In the genomic region with DNA sequence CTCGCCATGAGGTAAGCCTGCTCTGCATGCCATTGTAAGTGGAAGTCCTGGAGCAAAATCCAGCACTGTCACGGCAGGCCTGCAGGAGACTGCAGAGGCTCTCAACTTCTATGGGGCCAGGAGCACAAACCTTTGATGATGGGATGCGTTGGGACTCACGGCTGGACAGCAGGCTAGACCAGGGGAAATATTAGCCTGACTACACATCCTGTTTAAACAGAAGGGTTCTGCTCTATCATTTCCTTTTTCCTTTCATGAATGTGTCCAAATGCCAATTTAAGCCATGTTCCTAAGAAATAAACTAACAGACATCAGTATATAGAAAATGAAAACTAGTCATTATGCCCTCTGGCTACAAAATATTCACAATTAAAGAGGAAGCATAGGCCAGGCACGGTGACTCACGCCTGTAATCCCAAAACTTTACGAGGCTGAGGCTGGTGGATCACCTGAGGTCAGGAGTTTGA, we compare ENCODE assay signal across 19 cellular contexts. TPM values are rescaled to one million over a fixed set of nuclear protein-coding genes. Genes with fewer than 3 reads are reported as not detected.
DNase-seq lines count a peak whose midpoint lies in the region; ATAC-seq and TF ChIP-seq lines count a peak whose summit lies in the region.
"Had no signal": no experiment of that assay in that cellular context is flagged by ENCODE, and none has a peak within 500 bp of the region (broad histone marks: within the 10 kb centered on the region; RNA-seq: fewer than 3 reads in every experiment).

No MANE protein-coding gene starts in this region.

- no peaks in the 10 kb centered on the region for H3K4me1 ChIP-seq in effector memory CD4-positive, alpha-beta T cell (ENCODE audit: control insufficient read depth, insufficient read depth, low read length, poor library complexity, severe bottlenecking)

- no peak overlapping the region for H3K4me3 ChIP-seq in fibroblast of villous mesenchyme (ENCODE audit: low read depth, low read length)
- H3K4me3 ChIP-seq in effector memory CD4-positive, alpha-beta T cell (ENCODE audit: insufficient read depth, low read depth, low read length, poor library complexity, severe bottlenecking) = no peak overlapping the region

- TF ChIP-seq CTCF in RWPE1 (conservative IDR thresholded peaks at IDR 0.05; ENCODE audit: low read depth) = no peak
- no peak for TF ChIP-seq CTCF in fibroblast of villous mesenchyme (IDR thresholded peaks at IDR 0.05; ENCODE audit: insufficient read depth, low read depth, low read length)

- ATAC-seq in GM21447 (IDR thresholded peaks at IDR 0.05; ENCODE audit: unreplicated experiment) = no peak
- no peak for ATAC-seq in HG02588 (IDR thresholded peaks at IDR 0.05; ENCODE audit: unreplicated experiment)
- ATAC-seq: stimulated activated naive B cell treated with anti-CD40 and anti-IgM and Interleukin-4, amounts not matched to agents 10 μg/mL and 1 μg/mL and 100 μg/mL, for 72 hours had no signal

- H3K9me3 ChIP-seq in effector memory CD4-positive, alpha-beta T cell (ENCODE audit: control insufficient read depth, low read length) = no peaks in the 10 kb centered on the region
- H3K9me3 ChIP-seq: SK-N-SH had no signal

- no peaks in the 10 kb centered on the region for H3K36me3 ChIP-seq in effector memory CD4-positive, alpha-beta T cell (ENCODE audit: control insufficient read depth, insufficient read depth, low read length)

- H3K27me3 ChIP-seq in effector memory CD4-positive, alpha-beta T cell (replicated peaks; ENCODE audit: control insufficient read depth, insufficient read depth, low read length, poor library complexity, severe bottlenecking) = no peaks in the 10 kb centered on the region

- peak overlapping the region; percentile 69 for H3K27ac ChIP-seq in RWPE1
- H3K27ac ChIP-seq in effector memory CD4-positive, alpha-beta T cell (ENCODE audit: insufficient read depth, low read length, poor library complexity, severe bottlenecking) = no peak overlapping the region

- POLR2A ChIA-PET in RWPE1 (lab: Yijun Ruan, JAX; ENCODE audit: low non-redundant PET) = no interaction called here

- CTCF ChIA-PET in RWPE1 (lab: Yijun Ruan, JAX) = no interaction called here

- peak; percentile 45 for DNase-seq in NCI-H82 (lab: John Stamatoyannopoulos, UW)
- no peak for DNase-seq in NCI-H82 treated with DMSO at 0.1 percent for 48 hours (lab: John Stamatoyannopoulos, UW; ENCODE audit: unreplicated experiment)
- peak; percentile 57 for DNase-seq in RWPE1 (ENCODE audit: low spot score)
- peak; percentile 25 for DNase-seq in fibroblast of villous mesenchyme (ENCODE audit: low read depth)
- no peak for DNase-seq in effector memory CD4-positive, alpha-beta T cell
- no peak for DNase-seq in stimulated activated CD4-positive, alpha-beta T cell treated with anti-CD3 and anti-CD28 coated beads, Interleukin-2, amount 100 ng/mL, for 48 hours
- DNase-seq: 8988T; activated CD4-positive, alpha-beta memory T cell treated with anti-CD3 and anti-CD28 coated beads for 36 hours; activated T-cell treated with anti-CD3 and anti-CD28 coated beads, Interleukin-2, amount 50 U/mL, for 24 hours; CD4-positive, alpha-beta T cell; DND-41; effector CD8-positive, alpha-beta T cell; naive B cell; NCI-H2029; NCI-H510A treated with DMSO at 0.1 percent for 48 hours; SK-N-SH; stimulated activated naive B cell treated with anti-CD40 and anti-IgM and Interleukin-4, amounts not matched to agents 10 μg/mL and 1 μg/mL and 100 μg/mL, for 72 hours had no signal

RNA-seq across cellular contexts. Expression of gene RASSF8, which starts 33.9 kb away (rescaled TPM):
- 60.6 and 127 TPM in 2 replicates for total RNA-seq in fibroblast of villous mesenchyme

Comparison
In these comparisons a context has a peak if more than half of its experiments do, and no peak if none do; other contexts are left out.
1. DNase-seq: peak in NCI-H82 (single experiment), RWPE1 (single experiment) and fibroblast of villous mesenchyme (single experiment); none in NCI-H82 treated with DMSO at 0.1 percent for 48 hours (single experiment), effector memory CD4-positive, alpha-beta T cell (0 of 3) and stimulated activated CD4-positive, alpha-beta T cell treated with anti-CD3 and anti-CD28 coated beads, Interleukin-2, amount 100 ng/mL, for 48 hours (0 of 2).